Comparison of ENCODE assay signal across 1 cellular context in genomic region chr11:12636871-12637410, GRCh38.
TF ChIP-seq lines count a peak whose summit lies in the region.

No MANE protein-coding gene starts in this region.

TF ChIP-seq in K562, 482 proteins besides CTCF, POLR2A, EP300 and RAD21 (continued from another document):
- TF ChIP-seq HNRNPLL (IDR thresholded peaks at IDR 0.05; ENCODE audit: low read depth, low read length, poor library complexity, severe bottlenecking), result no peak
- no peak for TF ChIP-seq E2F8 (IDR thresholded peaks at IDR 0.05; ENCODE audit: low read depth, partially characterized antibody)
- TF ChIP-seq THAP12 (CRISPR knock-in tag; IDR thresholded peaks at IDR 0.05), result no peak
- TF ChIP-seq ID3 (CRISPR knock-in tag; IDR thresholded peaks at IDR 0.05), result no peak
- no peak for TF ChIP-seq ID3 (tag; IDR thresholded peaks at IDR 0.05)
